In genomic region chr3:39961404-39961693, GRCh38 we compare ENCODE assay signal across 18 cellular contexts.
DNase-seq lines count a peak whose midpoint lies in the region; ATAC-seq and TF ChIP-seq lines count a peak whose summit lies in the region.
"Had no signal": no experiment of that assay in that cellular context is flagged by ENCODE, and none has a peak within 500 bp of the region (broad histone marks: within the 10 kb centered on the region; RNA-seq: fewer than 3 reads in every experiment).

No MANE protein-coding gene starts in this region.

- no peak for DNase-seq in breast epithelium (ENCODE audit: low spot score in 2 of 2)
- DNase-seq in mammary epithelial cell, result no peak
- no peak for DNase-seq in heart right ventricle
- no peak for DNase-seq in activated naive CD4-positive, alpha-beta T cell (lab: John Stamatoyannopoulos, UW)
- no peak for DNase-seq in amygdala (lab: John Stamatoyannopoulos, UW)
- DNase-seq: activated CD4-positive, alpha-beta T cell treated with anti-CD3 and anti-CD28 coated beads, Interleukin-2, amount 50 U/mL, for 4 hours; activated naive CD4-positive, alpha-beta T cell treated with anti-CD3 and anti-CD28 coated beads, Interleukin-2, amount 10 ng/mL, durations not matched to agents 7 days and 5 days; activated T-cell treated with anti-CD3 and anti-CD28 coated beads, Interleukin-2, amount 50 U/mL, for 1 hour; BE2C; NCI-H1105; NCI-H2107; stimulated activated naive B cell treated with anti-CD40 and anti-IgM and Interleukin-4, amounts not matched to agents 10 μg/mL and 1 μg/mL and 100 μg/mL, for 72 hours had no signal

- in situ Hi-C loops in mammary epithelial cell (cut with MboI; ENCODE audit: low sequenced_read_pairs in 2 of 2), result loop anchor here in 1 of 2 donors (25.0 kb wide), 1 partner anchor 149 kb away; the partner anchor contains the start of gene MYRIP

- 68% methylated on average over 5 of the region's 5 CpGs for WGBS in mammary epithelial cell (ENCODE audit: low coverage, missing lambda C conversion rate)
- 54 to 62% methylated on average over 5 of the region's 5 CpGs for WGBS in heart right ventricle, 2 donors

- H3K27me3 ChIP-seq in breast epithelium, result no peaks in the 10 kb centered on the region
- H3K27me3 ChIP-seq in mammary epithelial cell (ENCODE audit: insufficient read depth, low read length), result peaks cover 3% of the 10 kb centered on the region
- no peaks in the 10 kb centered on the region for H3K27me3 ChIP-seq in heart right ventricle
- H3K27me3 ChIP-seq in skeletal muscle tissue (ENCODE audit: control insufficient read depth in 3 of 3, insufficient read depth in 3 of 3, low read length in 3 of 3), result no peaks in the 10 kb centered on the region
- H3K27me3 ChIP-seq: BE2C had no signal

- H3K27ac ChIP-seq in breast epithelium, result peak overlapping the region; percentile 41 to 83
- H3K27ac ChIP-seq in mammary epithelial cell (ENCODE audit: insufficient read depth, low read depth, low read length), result no peak overlapping the region
- H3K27ac ChIP-seq in heart right ventricle, result peak overlapping the region in 9 of 10 donors; percentile 4 to 70 (median 67)
- peak overlapping the region; percentile 41 for H3K27ac ChIP-seq in skeletal muscle tissue (ENCODE audit: low read depth, low read length)
- H3K27ac ChIP-seq: 22Rv1, VCaP had no signal

- TF ChIP-seq CTCF in breast epithelium (IDR thresholded peaks at IDR 0.05), result no peak
- TF ChIP-seq CTCF in mammary epithelial cell (conservative IDR thresholded peaks at IDR 0.05 in 1 of 2, IDR thresholded peaks at IDR 0.05 in 1 of 2; ENCODE audit: extremely low read depth in 1 of 2, insufficient read depth in 1 of 2, low read depth in 1 of 2, low read length in 2 of 2), result no peak
- TF ChIP-seq CTCF in heart right ventricle (IDR thresholded peaks at IDR 0.05), result no peak

- H3K4me2 ChIP-seq in mammary epithelial cell (ENCODE audit: insufficient read depth, low read depth, low read length), result no peak overlapping the region

- H3K9ac ChIP-seq in mammary epithelial cell (ENCODE audit: insufficient read depth, low read length), result no peak overlapping the region
- H3K9ac ChIP-seq in skeletal muscle tissue (ENCODE audit: low read depth in 1 of 3, low read length in 3 of 3), result no peak overlapping the region

- ATAC-seq in heart right ventricle (peak in 5 of 8 donors; percentile 17 to 70 (median 62)), HG03045 (IDR thresholded peaks at IDR 0.05; ENCODE audit: unreplicated experiment) (no peak), HG03457 (IDR thresholded peaks at IDR 0.05; ENCODE audit: unreplicated experiment) (no peak)
- ATAC-seq: natural killer cell treated with Interleukin-12 subunit alpha and Interleukin-12 subunit beta and Interleukin-15 and Interleukin-18, amount 100 ng/mL, for 72 hours; stimulated activated naive B cell treated with anti-CD40 and anti-IgM and Interleukin-4, amounts not matched to agents 10 μg/mL and 1 μg/mL and 100 μg/mL, for 72 hours had no signal

- H3K79me2 ChIP-seq in mammary epithelial cell (ENCODE audit: insufficient read depth, low read length), result no peaks in the 10 kb centered on the region

- H3K9me3 ChIP-seq in breast epithelium, result no peaks in the 10 kb centered on the region
- no peaks in the 10 kb centered on the region for H3K9me3 ChIP-seq in mammary epithelial cell (replicated peaks; ENCODE audit: insufficient read depth, low read length)
- no peaks in the 10 kb centered on the region for H3K9me3 ChIP-seq in heart right ventricle
- no peaks in the 10 kb centered on the region for H3K9me3 ChIP-seq in skeletal muscle tissue (ENCODE audit: control insufficient read depth in 3 of 3, low read length in 3 of 3)
- H3K9me3 ChIP-seq: BE2C had no signal

- no peak overlapping the region for H2AFZ ChIP-seq in mammary epithelial cell (ENCODE audit: low read depth, low read length)

- H3K4me3 ChIP-seq in breast epithelium (no peak overlapping the region), mammary epithelial cell (replicated peaks in 1 of 3; ENCODE audit: insufficient read depth in 1 of 3, low read depth in 2 of 3, low read length in 3 of 3) (no peak overlapping the region), heart right ventricle (no peak overlapping the region), skeletal muscle tissue (ENCODE audit: low read length in 3 of 3) (no peak overlapping the region)

- H3K4me1 ChIP-seq in breast epithelium, result no peaks in the 10 kb centered on the region
- no peaks in the 10 kb centered on the region for H3K4me1 ChIP-seq in mammary epithelial cell (ENCODE audit: insufficient read depth, low read length)
- peaks cover 6 to 55% (median 27%) of the 10 kb centered on the region in 9 donors for H3K4me1 ChIP-seq in heart right ventricle
- peaks cover 0 to 21% (median 10%) of the 10 kb centered on the region in 3 donors for H3K4me1 ChIP-seq in skeletal muscle tissue (ENCODE audit: control insufficient read depth in 3 of 3, insufficient read depth in 3 of 3, low read length in 3 of 3)
- H3K4me1 ChIP-seq: BE2C had no signal

- CTCF ChIA-PET in mammary epithelial cell (lab: Charles Lee; ENCODE audit: low non-redundant PET), result no interaction called here

- intact Hi-C loops in breast epithelium (cut with DNase I; ENCODE audit: low total_unique reads), result no loop called here
- intact Hi-C loops in mammary epithelial cell (cut with micrococcal nuclease), result no loop called here
- intact Hi-C loops in heart right ventricle (cut with DNase I), result loop anchor here in 3 of 10 donors (5.0 to 10.0 kb wide), 2 partner anchors 147 to 149 kb away; no protein-coding TSS in a partner anchor

- dilution Hi-C loops in mammary epithelial cell (cut with HindIII; ENCODE audit: low sequenced_read_pairs), result no loop called here

- H3K36me3 ChIP-seq in breast epithelium (no peaks in the 10 kb centered on the region), mammary epithelial cell (ENCODE audit: insufficient read depth, low read length) (no peaks in the 10 kb centered on the region), heart right ventricle (no peaks in the 10 kb centered on the region), skeletal muscle tissue (ENCODE audit: control insufficient read depth in 3 of 3, insufficient read depth in 3 of 3, low read length in 3 of 3) (no peaks in the 10 kb centered on the region)
- H3K36me3 ChIP-seq: BE2C had no signal

- TF ChIP-seq POLR2A in breast epithelium (IDR thresholded peaks at IDR 0.05), result no peak

- no TSS peak for BruUV-seq in mammary epithelial cell (replicated peaks; lab: Mats Ljungman, UMichigan)

- H4K20me1 ChIP-seq in mammary epithelial cell (ENCODE audit: insufficient read depth, low read length), result no peaks in the 10 kb centered on the region

Comparison
In these comparisons a context has a peak if more than half of its experiments do, and no peak if none do; other contexts are left out.
1. ATAC-seq: peak in heart right ventricle (5 of 8); none in HG03045 (single experiment) and HG03457 (single experiment).